In the genomic region with DNA sequence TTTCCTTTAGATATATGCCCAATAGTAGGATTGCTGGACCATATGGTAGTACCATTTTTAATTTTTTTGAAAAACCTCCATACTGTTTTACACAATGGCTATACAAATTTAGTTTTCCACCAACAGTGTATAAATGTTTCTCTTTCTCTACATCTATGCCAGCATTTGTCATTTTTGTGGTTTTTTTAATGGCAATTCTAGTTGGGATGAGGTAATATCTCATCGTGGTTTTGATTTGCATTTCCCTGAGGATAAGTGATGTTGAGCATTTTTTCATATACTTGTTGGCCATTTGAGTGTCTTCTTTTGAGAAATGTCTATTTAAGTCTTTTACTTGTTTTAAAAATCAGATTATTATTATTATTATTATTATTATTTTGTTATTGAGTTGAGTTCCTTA, we compare ENCODE assay signal across 16 cellular contexts. TPM values are rescaled to one million over a fixed set of nuclear protein-coding genes. Genes with fewer than 3 reads are reported as not detected.
"Had no signal": no experiment of that assay in that cellular context is flagged by ENCODE, and none has a peak within 500 bp of the region (broad histone marks: within the 10 kb centered on the region; RNA-seq: fewer than 3 reads in every experiment).

No MANE protein-coding gene starts in this region.

- H3K4me1 Mint-ChIP-seq: T-helper 17 cell had no signal

- H3K36me3 Mint-ChIP-seq: activated naive CD4-positive, alpha-beta T cell treated with anti-CD3 and anti-CD28 coated beads, Interleukin-2, amount 50 U/mL, for 72 hours had no signal

- DNase-seq: activated CD4-positive, alpha-beta T cell treated with anti-CD3 and anti-CD28 coated beads, Interleukin-2, amount 10 ng/mL, durations not matched to agents 7 days and 5 days; activated CD4-positive, CD25-positive, alpha-beta regulatory T cell; activated CD8-positive, alpha-beta memory T cell treated with anti-CD3 and anti-CD28 coated beads for 24 hours; activated T-cell treated with anti-CD3 and anti-CD28 coated beads for 4 hours; kidney; left ventricle myocardium inferior; mesendoderm; psoas muscle; stimulated activated CD4-positive, alpha-beta T cell treated with anti-CD3 and anti-CD28 coated beads, Interleukin-2, amount 100 ng/mL, for 24 hours; stimulated activated naive CD4-positive, alpha-beta T cell treated with Interleukin-2 at 50 U/mL for 16 hours; T-helper 17 cell; upper lobe of right lung had no signal

- H3K27me3 Mint-ChIP-seq: activated CD4-positive, alpha-beta T cell treated with anti-CD3 and anti-CD28 coated beads, Interleukin-2, amount 10 ng/mL, durations not matched to agents 7 days and 5 days; T-helper 17 cell had no signal

- H3K36me3 ChIP-seq: left ventricle myocardium inferior, upper lobe of right lung had no signal

- H3K9me3 ChIP-seq: left ventricle myocardium inferior, psoas muscle, upper lobe of right lung had no signal

- ATAC-seq: activated naive CD4-positive, alpha-beta T cell treated with anti-CD3 and anti-CD28 coated beads, Interleukin-2, amount 50 U/mL, for 72 hours; psoas muscle; sciatic nerve; T-helper 17 cell; upper lobe of right lung had no signal

- H3K4me1 ChIP-seq: psoas muscle, upper lobe of right lung had no signal

- H3K9me3 Mint-ChIP-seq: activated CD4-positive, alpha-beta T cell treated with anti-CD3 and anti-CD28 coated beads, Interleukin-2, amount 10 ng/mL, durations not matched to agents 7 days and 5 days; activated naive CD4-positive, alpha-beta T cell treated with anti-CD3 and anti-CD28 coated beads, Interleukin-2, amount 50 U/mL, for 72 hours had no signal

- H3K27ac ChIP-seq: hepatocyte, left ventricle myocardium inferior, psoas muscle, upper lobe of right lung had no signal

- H3K4me3 ChIP-seq: hepatocyte, left ventricle myocardium inferior, psoas muscle, upper lobe of right lung had no signal

- H3K4me2 ChIP-seq: hepatocyte had no signal

- H3K79me2 ChIP-seq: hepatocyte had no signal

- H2AFZ ChIP-seq: hepatocyte had no signal

- H3K27me3 ChIP-seq: hepatocyte, upper lobe of right lung had no signal

- H3K27ac Mint-ChIP-seq: activated CD4-positive, alpha-beta T cell treated with anti-CD3 and anti-CD28 coated beads, Interleukin-2, amount 10 ng/mL, durations not matched to agents 7 days and 5 days; activated naive CD4-positive, alpha-beta T cell treated with anti-CD3 and anti-CD28 coated beads, Interleukin-2, amount 50 U/mL, for 72 hours; activated T-helper 2 cell treated with anti-CD3 and anti-CD28 coated beads, Interferon-gamma antibody, Interleukin-2, Interleukin-4, amounts not matched to agents 10 μg/mL and 5 μg/mL and 100 μg/mL, durations not matched to agents 14 hours and 24 hours and 36 hours; T-helper 17 cell had no signal

- H3K4me3 Mint-ChIP-seq: activated CD4-positive, alpha-beta T cell treated with anti-CD3 and anti-CD28 coated beads, Interleukin-2, amount 10 ng/mL, durations not matched to agents 7 days and 5 days; T-helper 17 cell had no signal

RNA-seq across cellular contexts. Expression of gene PLA2G4A, which starts 35.5 kb away (rescaled TPM):
- total RNA-seq: activated CD4-positive, alpha-beta T cell treated with anti-CD3 and anti-CD28 coated beads, Interleukin-2, amount 10 ng/mL, durations not matched to agents 7 days and 5 days had no signal
